8 cellular contexts compared by ENCODE assay signal in the genomic region with DNA sequence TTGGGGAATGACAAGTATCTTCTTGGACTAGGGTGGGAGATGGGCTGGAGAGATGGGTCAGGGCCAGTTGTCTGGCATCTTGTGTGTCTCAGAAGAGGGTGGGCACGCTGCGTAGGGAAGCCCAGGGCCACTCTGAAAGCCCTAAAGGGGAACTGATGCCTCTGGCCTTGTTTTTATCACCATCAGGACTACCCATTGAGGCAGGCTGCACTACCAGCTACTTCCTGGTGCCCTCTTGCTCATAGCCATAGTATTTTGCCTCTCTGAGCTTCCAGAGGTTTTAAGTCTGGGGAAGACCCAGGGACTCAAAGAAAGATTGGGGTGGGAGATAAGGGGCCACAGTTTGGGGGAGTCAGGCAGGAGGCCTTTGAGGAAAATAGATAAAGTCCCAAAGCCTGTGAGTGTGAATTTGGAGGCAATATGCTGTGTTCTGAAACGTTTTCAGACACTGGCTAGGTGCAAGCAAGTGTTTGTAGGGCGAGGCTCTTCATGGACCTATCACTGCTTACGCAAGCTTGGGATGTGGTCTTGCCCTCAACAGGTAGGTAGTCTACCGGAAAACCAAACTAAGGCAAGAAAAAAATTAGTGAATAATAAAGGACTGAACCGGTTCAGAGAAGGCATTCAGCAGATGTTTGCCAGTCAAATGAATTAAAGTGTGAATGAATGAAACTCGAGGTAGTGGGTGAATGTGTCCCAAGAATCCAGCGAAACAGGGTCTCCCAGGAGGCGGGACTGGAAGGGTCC. TPM values are rescaled to one million over a fixed set of nuclear protein-coding genes. Genes with fewer than 3 reads are reported as not detected.
DNase-seq lines count a peak whose midpoint lies in the region; ATAC-seq and TF ChIP-seq lines count a peak whose summit lies in the region.

No MANE protein-coding gene starts in this region.

- POLR2A ChIA-PET in A673 (lab: Charles Lee; ENCODE audit: low non-redundant PET) (no interaction called here), HEK293 (lab: Yijun Ruan, JAX) (interaction anchor here (1.0 to 1.3 kb wide), 3 partner anchors 24 to 71 kb away, joined by 3 read pairs; a partner anchor contains a TSS), MCF 10A (lab: Yijun Ruan, JAX) (interaction anchor here (0.6 to 0.7 kb wide), 3 partner anchors 30 to 100 kb away, joined by 3 read pairs; no protein-coding TSS in a partner anchor)

- no peaks in the 10 kb centered on the region for H3K9me3 Mint-ChIP-seq in MCF 10A (ENCODE audit: unreplicated experiment)
- no peaks in the 10 kb centered on the region for H3K9me3 Mint-ChIP-seq in mesothelial cell of epicardium

- peak overlapping the region; percentile 65 for H3K4me3 Mint-ChIP-seq in MCF 10A (ENCODE audit: unreplicated experiment)
- H3K4me3 Mint-ChIP-seq in mesothelial cell of epicardium, result peak overlapping the region; percentile 58

- no peak for ATAC-seq in HG02981 (IDR thresholded peaks at IDR 0.05; ENCODE audit: unreplicated experiment)

- intact Hi-C loops in A673 (cut with micrococcal nuclease; ENCODE audit: unreplicated experiment), result no loop called here
- intact Hi-C loops in MCF 10A (cut with micrococcal nuclease), result loop anchor here (1.0 kb wide), 1 partner anchor 62 kb away; no protein-coding TSS in a partner anchor

- CTCF ChIA-PET in A673 (lab: Charles Lee), result no interaction called here
- CTCF ChIA-PET in HEK293 (lab: Yijun Ruan, JAX), result interaction anchor here (1.0 to 2.0 kb wide), 5 partner anchors 12 to 53 kb away, joined by 3 to 9 read pairs (median 5); no protein-coding TSS in a partner anchor
- CTCF ChIA-PET in MCF 10A (lab: Yijun Ruan, JAX), result interaction anchor here (0.7 to 0.8 kb wide), 3 partner anchors 44 to 171 kb away, joined by 3 to 4 read pairs (median 3); no protein-coding TSS in a partner anchor

- no peak for TF ChIP-seq CTCF in A673 (conservative IDR thresholded peaks at IDR 0.05; ENCODE audit: low read depth, low read length)
- no peak for TF ChIP-seq CTCF in HEK293 (tag by site-specific recombination; IDR thresholded peaks at IDR 0.05)
- TF ChIP-seq CTCF in MCF 10A (IDR thresholded peaks at IDR 0.05; ENCODE audit: unreplicated experiment), result no peak
- TF ChIP-seq CTCF in mesothelial cell of epicardium (IDR thresholded peaks at IDR 0.05; ENCODE audit: unreplicated experiment), result no peak

- H3K4me3 ChIP-seq in A673 (ENCODE audit: low read depth, low read length, poor library complexity, severe bottlenecking) (peak overlapping the region; percentile 40), HEK293 (ENCODE audit: low read depth, low read length) (no peak overlapping the region)

- peaks cover 13% of the 10 kb centered on the region for H3K27me3 ChIP-seq in A673 (replicated peaks; ENCODE audit: insufficient read depth, low read depth, low read length, poor library complexity)

- peaks cover 27% of the 10 kb centered on the region for H3K4me1 Mint-ChIP-seq in MCF 10A (ENCODE audit: insufficient read depth, unreplicated experiment)
- H3K4me1 Mint-ChIP-seq in mesothelial cell of epicardium, result peaks cover 8% of the 10 kb centered on the region

- no peak overlapping the region for H3K27ac Mint-ChIP-seq in MCF 10A (ENCODE audit: low read depth, unreplicated experiment)
- no peak overlapping the region for H3K27ac Mint-ChIP-seq in mesothelial cell of epicardium

- no TSS peak for BruUV-seq in A673 (replicated peaks; lab: Mats Ljungman, UMichigan)
- no TSS peak for BruUV-seq in MCF 10A (replicated peaks; lab: Mats Ljungman, UMichigan)

- H3K4me1 ChIP-seq in A673 (ENCODE audit: insufficient read depth, low read length, poor library complexity, severe bottlenecking) (no peaks in the 10 kb centered on the region), HEK293 (ENCODE audit: control insufficient read depth, insufficient read depth, low read length) (no peaks in the 10 kb centered on the region; the same call in 1 of the 2 replicates)

- H3K36me3 Mint-ChIP-seq in MCF 10A (ENCODE audit: insufficient read depth, unreplicated experiment), result no peaks in the 10 kb centered on the region
- no peaks in the 10 kb centered on the region for H3K36me3 Mint-ChIP-seq in mesothelial cell of epicardium

- H3K27me3 Mint-ChIP-seq in MCF 10A (ENCODE audit: insufficient read depth, unreplicated experiment) (no peaks in the 10 kb centered on the region), mesothelial cell of epicardium (ENCODE audit: low read depth) (peaks cover 64% of the 10 kb centered on the region)

- DNase-seq in A673 (ENCODE audit: low spot score) (no peak), MCF 10A (ENCODE audit: unreplicated experiment) (no peak), mesothelial cell of epicardium (ENCODE audit: low spot score in 2 of 2, unreplicated experiment in 2 of 2) (no peak), GF-D8 (lab: John Stamatoyannopoulos, UW) (no peak), Kasumi-1 (lab: John Stamatoyannopoulos, UW) (no peak), DMS79 (lab: John Stamatoyannopoulos, UW) (no peak)

- no peaks in the 10 kb centered on the region for H3K9me3 ChIP-seq in A673 (ENCODE audit: low read depth, low read length, poor library complexity, severe bottlenecking)
- no peaks in the 10 kb centered on the region for H3K9me3 ChIP-seq in HEK293 (ENCODE audit: control insufficient read depth, insufficient read depth, low read depth, low read length)

- H3K27ac ChIP-seq in A673 (ENCODE audit: low read depth, low read length, poor library complexity, severe bottlenecking) (no peak overlapping the region), HEK293 (ENCODE audit: extremely low read depth, low read depth, low read length) (no peak overlapping the region)

- H3K36me3 ChIP-seq in A673 (ENCODE audit: insufficient read depth, low read length, poor library complexity, severe bottlenecking) (no peaks in the 10 kb centered on the region), HEK293 (ENCODE audit: control insufficient read depth in 2 of 2, insufficient read depth in 1 of 2, low read length in 2 of 2) (no peaks in the 10 kb centered on the region)

TF ChIP-seq in HEK293, 187 proteins besides CTCF, POLR2A, EP300 and RAD21 (continues in another document):
- TF ChIP-seq ZNF266 (tag by site-specific recombination; IDR thresholded peaks at IDR 0.05; ENCODE audit: low read depth), result no peak
- TF ChIP-seq ZNF24 (tag by site-specific recombination; IDR thresholded peaks at IDR 0.05), result peak; percentile 38; the same call in 1 of the 2 replicates
- TF ChIP-seq, protein P1, sequence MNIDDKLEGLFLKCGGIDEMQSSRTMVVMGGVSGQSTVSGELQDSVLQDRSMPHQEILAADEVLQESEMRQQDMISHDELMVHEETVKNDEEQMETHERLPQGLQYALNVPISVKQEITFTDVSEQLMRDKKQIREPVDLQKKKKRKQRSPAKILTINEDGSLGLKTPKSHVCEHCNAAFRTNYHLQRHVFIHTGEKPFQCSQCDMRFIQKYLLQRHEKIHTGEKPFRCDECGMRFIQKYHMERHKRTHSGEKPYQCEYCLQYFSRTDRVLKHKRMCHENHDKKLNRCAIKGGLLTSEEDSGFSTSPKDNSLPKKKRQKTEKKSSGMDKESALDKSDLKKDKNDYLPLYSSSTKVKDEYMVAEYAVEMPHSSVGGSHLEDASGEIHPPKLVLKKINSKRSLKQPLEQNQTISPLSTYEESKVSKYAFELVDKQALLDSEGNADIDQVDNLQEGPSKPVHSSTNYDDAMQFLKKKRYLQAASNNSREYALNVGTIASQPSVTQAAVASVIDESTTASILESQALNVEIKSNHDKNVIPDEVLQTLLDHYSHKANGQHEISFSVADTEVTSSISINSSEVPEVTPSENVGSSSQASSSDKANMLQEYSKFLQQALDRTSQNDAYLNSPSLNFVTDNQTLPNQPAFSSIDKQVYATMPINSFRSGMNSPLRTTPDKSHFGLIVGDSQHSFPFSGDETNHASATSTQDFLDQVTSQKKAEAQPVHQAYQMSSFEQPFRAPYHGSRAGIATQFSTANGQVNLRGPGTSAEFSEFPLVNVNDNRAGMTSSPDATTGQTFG (tag by site-specific recombination; IDR thresholded peaks at IDR 0.05; ENCODE audit: borderline replicate concordance), result no peak
- TF ChIP-seq, protein P2, sequence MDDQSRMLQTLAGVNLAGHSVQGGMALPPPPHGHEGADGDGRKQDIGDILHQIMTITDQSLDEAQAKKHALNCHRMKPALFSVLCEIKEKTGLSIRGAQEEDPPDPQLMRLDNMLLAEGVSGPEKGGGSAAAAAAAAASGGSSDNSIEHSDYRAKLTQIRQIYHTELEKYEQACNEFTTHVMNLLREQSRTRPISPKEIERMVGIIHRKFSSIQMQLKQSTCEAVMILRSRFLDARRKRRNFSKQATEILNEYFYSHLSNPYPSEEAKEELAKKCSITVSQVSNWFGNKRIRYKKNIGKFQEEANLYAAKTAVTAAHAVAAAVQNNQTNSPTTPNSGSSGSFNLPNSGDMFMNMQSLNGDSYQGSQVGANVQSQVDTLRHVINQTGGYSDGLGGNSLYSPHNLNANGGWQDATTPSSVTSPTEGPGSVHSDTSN (CRISPR knock-in tag; IDR thresholded peaks at IDR 0.05), result no peak
- no peak for TF ChIP-seq KLF10 (tag by site-specific recombination; IDR thresholded peaks at IDR 0.05)
- peak; percentile 76 for TF ChIP-seq SCRT2 (tag by site-specific recombination; IDR thresholded peaks at IDR 0.05)
- TF ChIP-seq, protein P3, sequence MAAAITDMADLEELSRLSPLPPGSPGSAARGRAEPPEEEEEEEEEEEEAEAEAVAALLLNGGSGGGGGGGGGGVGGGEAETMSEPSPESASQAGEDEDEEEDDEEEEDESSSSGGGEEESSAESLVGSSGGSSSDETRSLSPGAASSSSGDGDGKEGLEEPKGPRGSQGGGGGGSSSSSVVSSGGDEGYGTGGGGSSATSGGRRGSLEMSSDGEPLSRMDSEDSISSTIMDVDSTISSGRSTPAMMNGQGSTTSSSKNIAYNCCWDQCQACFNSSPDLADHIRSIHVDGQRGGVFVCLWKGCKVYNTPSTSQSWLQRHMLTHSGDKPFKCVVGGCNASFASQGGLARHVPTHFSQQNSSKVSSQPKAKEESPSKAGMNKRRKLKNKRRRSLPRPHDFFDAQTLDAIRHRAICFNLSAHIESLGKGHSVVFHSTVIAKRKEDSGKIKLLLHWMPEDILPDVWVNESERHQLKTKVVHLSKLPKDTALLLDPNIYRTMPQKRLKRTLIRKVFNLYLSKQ (tag by site-specific recombination; IDR thresholded peaks at IDR 0.05; ENCODE audit: borderline replicate concordance), result no peak
- no peak for TF ChIP-seq ZNF510 (tag by site-specific recombination; IDR thresholded peaks at IDR 0.05; ENCODE audit: insufficient replicate concordance)
- no peak for TF ChIP-seq ZNF623 (tag by site-specific recombination; IDR thresholded peaks at IDR 0.05)
- TF ChIP-seq ZNF404 (tag by site-specific recombination; IDR thresholded peaks at IDR 0.05), result no peak
- no peak for TF ChIP-seq ZIC2 (tag by site-specific recombination; IDR thresholded peaks at IDR 0.05)

RNA-seq across cellular contexts. Expression of a gene that starts 0.7 kb away (rescaled TPM):
- total RNA-seq in A673 (2021) (not detected in 2 replicates), MCF 10A (2022) (0.98 and 1.1 TPM in 2 replicates), mesothelial cell of epicardium (1.0 to 1.5 TPM (median 1.1 TPM) in 3 replicates)

RNA-seq across cellular contexts. Expression of a gene that starts 43.8 kb away (rescaled TPM):
- total RNA-seq in A673 (2021) (not detected in 2 replicates), MCF 10A (2022) (not detected in 2 replicates), mesothelial cell of epicardium (1.0 to 1.6 TPM (median 1.1 TPM) in 3 replicates)
